ENCODE assay signal across 19 cellular contexts in the genomic region with DNA sequence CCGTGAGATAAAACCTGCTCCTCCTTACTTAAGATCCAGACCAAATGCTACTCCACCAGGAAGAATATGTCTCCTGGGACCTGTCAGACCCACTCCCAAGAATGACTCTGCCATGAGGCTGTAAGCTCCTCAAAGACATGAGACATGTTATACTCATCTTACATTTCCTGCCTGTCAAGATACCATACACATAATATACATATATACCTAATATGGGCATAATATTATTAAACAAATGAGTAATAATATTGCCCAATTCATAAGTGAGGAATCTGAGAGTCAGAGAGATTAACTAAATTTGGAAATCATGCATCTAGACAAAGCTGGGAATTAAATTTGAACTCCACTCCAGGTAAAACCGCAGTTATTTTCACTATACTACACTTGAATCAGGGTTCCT.
"Had no signal": no experiment of that assay in that cellular context is flagged by ENCODE, and none has a peak within 500 bp of the region (broad histone marks: within the 10 kb centered on the region; RNA-seq: fewer than 3 reads in every experiment).

No MANE protein-coding gene starts in this region.

- H3K27ac ChIP-seq: ascending aorta, cardiac muscle cell, esophagus squamous epithelium, gastrocnemius medialis, heart left ventricle, ovary, VCaP had no signal

- H3K4me3 ChIP-seq: ascending aorta, cardiac muscle cell, esophagus squamous epithelium, gastrocnemius medialis, heart left ventricle, lung, ovary had no signal

- H3K9me3 ChIP-seq: ascending aorta, esophagus squamous epithelium, gastrocnemius medialis, heart left ventricle, ovary had no signal

- ATAC-seq: activated naive CD8-positive, alpha-beta T cell treated with anti-CD3 and anti-CD28 coated beads, Interleukin-2, amount 50 U/mL, for 24 hours; activated T-helper 17 cell treated with anti-CD3 and anti-CD28 coated beads, Interleukin-2, amount 50 U/mL, for 72 hours; gastrocnemius medialis; heart left ventricle; left cardiac atrium; stimulated activated effector memory CD8-positive, alpha-beta T cell treated with anti-CD3 and anti-CD28 coated beads, Interleukin-12 subunit alpha, Interleukin-12 subunit beta, amount 100 ng/mL, for 72 hours had no signal

- H3K27me3 ChIP-seq: ascending aorta, cardiac muscle cell, esophagus squamous epithelium, gastrocnemius medialis, heart left ventricle, ovary had no signal

- H3K4me1 ChIP-seq: gastrocnemius medialis had no signal

- H3K36me3 ChIP-seq: ascending aorta, cardiac muscle cell, esophagus squamous epithelium, gastrocnemius medialis, heart left ventricle, ovary had no signal

- DNase-seq: activated CD4-positive, alpha-beta T cell treated with anti-CD3 and anti-CD28 coated beads for 1 hour; activated CD4-positive, alpha-beta T cell treated with anti-CD3 and anti-CD28 coated beads, Interleukin-2, amount 50 U/mL, for 4 hours; activated naive CD4-positive, alpha-beta T cell treated with anti-CD3 and anti-CD28 coated beads for 36 hours; activated naive CD8-positive, alpha-beta T cell treated with anti-CD3 and anti-CD28 coated beads, Interleukin-2, amount 50 U/mL, for 24 hours; activated T-cell treated with anti-CD3 and anti-CD28 coated beads for 4 hours; esophagus squamous epithelium; gastrocnemius medialis; heart left ventricle; immature natural killer cell; left cardiac atrium; ovary; stimulated activated CD4-positive, alpha-beta T cell treated with anti-CD3 and anti-CD28 coated beads, Interleukin-12 subunit alpha, Interleukin-12 subunit beta, amount 100 ng/mL, for 4 hours; T-helper 1 cell had no signal
